In genomic region chrX:44872817-44873414, GRCh38 we compare ENCODE assay signal across 1 cellular context.
TF ChIP-seq lines count a peak whose summit lies in the region.

Gene KDM6A, plus strand, starts transcription at chrX:44873188. Its CDS starts 364 bp downstream, at chrX:44873552.

TF ChIP-seq in H1, 55 proteins besides CTCF, POLR2A, EP300 and RAD21 (continued from another document):
- TF ChIP-seq CBX5 (IDR thresholded peaks at IDR 0.05; ENCODE audit: low read depth, low read length), result no peak
